22 cellular contexts compared by ENCODE assay signal in genomic region chr10:86359933-86360332, GRCh38. TPM values are rescaled to one million over a fixed set of nuclear protein-coding genes. Genes with fewer than 3 reads are reported as not detected.
DNase-seq lines count a peak whose midpoint lies in the region; ATAC-seq, FAIRE-seq and TF ChIP-seq lines count a peak whose summit lies in the region.
"Had no signal": no experiment of that assay in that cellular context is flagged by ENCODE, and none has a peak within 500 bp of the region (broad histone marks: within the 10 kb centered on the region; RNA-seq: fewer than 3 reads in every experiment).

No MANE protein-coding gene starts in this region.

- no peaks in the 10 kb centered on the region for H3K79me1 ChIP-seq in IMR-90 (ENCODE audit: low read depth in 1 of 2, low read length in 2 of 2)

- H2AK9ac ChIP-seq in IMR-90 (replicated peaks; ENCODE audit: low read depth, low read length, poor library complexity) = no peak overlapping the region

- H2AK5ac ChIP-seq in IMR-90 (ENCODE audit: low read depth, low read length) = no peak overlapping the region

- H3K9me1 ChIP-seq in IMR-90 (ENCODE audit: insufficient read depth, low read length) = no peaks in the 10 kb centered on the region

- H4K5ac ChIP-seq in IMR-90 (ENCODE audit: low read depth, low read length) = no peak overlapping the region

- no peak overlapping the region for H3K56ac ChIP-seq in IMR-90 (ENCODE audit: extremely low read depth, insufficient read depth, low read length)

- BruUV-seq in HepG2 (replicated peaks; lab: Mats Ljungman, UMichigan) (no TSS peak), IMR-90 (replicated peaks; lab: Mats Ljungman, UMichigan) (no TSS peak)

- TF ChIP-seq RAD21 in HepG2 (CRISPR knock-in tag; IDR thresholded peaks at IDR 0.05) = no peak
- TF ChIP-seq RAD21 in IMR-90 (IDR thresholded peaks at IDR 0.05; ENCODE audit: low read length) = no peak

- POLR2A ChIA-PET in HepG2 (lab: Yijun Ruan, JAX) (no interaction called here), IMR-90 (lab: Charles Lee; ENCODE audit: unreplicated experiment) (interaction anchor here (0.5 kb wide), 1 partner anchor 745 kb away, joined by 3 read pairs; no protein-coding TSS in a partner anchor)

- no peak overlapping the region for H3K14ac ChIP-seq in IMR-90 (replicated peaks; ENCODE audit: low read depth, low read length)

- H3K4me1 ChIP-seq in HepG2 (ENCODE audit: insufficient read depth, low read length) (peaks cover 18% of the 10 kb centered on the region), right lobe of liver (peaks cover 0 to 16% (median 0%) of the 10 kb centered on the region in 4 donors), IMR-90 (ENCODE audit: control insufficient read depth, insufficient read depth, low read length) (no peaks in the 10 kb centered on the region; the same call in 1 of the 2 replicates)

- CTCF ChIA-PET in HepG2 (lab: Yijun Ruan, JAX; ENCODE audit: low intra/inter-chr PET ratio, low total read pairs) (no interaction called here), IMR-90 (lab: Yijun Ruan, JAX) (no interaction called here)

- no peak overlapping the region for H4K91ac ChIP-seq in IMR-90 (ENCODE audit: insufficient read depth, low read depth, low read length)

- 0% methylated on average over 1 of the region's 1 CpG for WGBS in HepG2 (ENCODE audit: low lambda C conversion rate)
- 22% methylated on average over 1 of the region's 1 CpG for WGBS in right lobe of liver (ENCODE audit: insufficient coverage, low coverage, low lambda C conversion rate, missing lambda C conversion rate)
- no CpG with 5 or more reads among the region's 1 CpG for WGBS in IMR-90 (ENCODE audit: extremely low coverage in 2 of 2, insufficient read length in 1 of 2), 2 experiments

- TF ChIP-seq CTCF in HepG2 (CRISPR knock-in tag; IDR thresholded peaks at IDR 0.05) (no peak), right lobe of liver (IDR thresholded peaks at IDR 0.05) (no peak), IMR-90 (conservative IDR thresholded peaks at IDR 0.05; ENCODE audit: low read depth, low read length) (no peak)

- H2BK15ac ChIP-seq in IMR-90 (ENCODE audit: low read depth, low read length) = no peak overlapping the region

- no peak overlapping the region for H3K9ac ChIP-seq in HepG2 (ENCODE audit: insufficient read depth, low read depth, low read length)
- H3K9ac ChIP-seq in IMR-90 (ENCODE audit: low read depth, low read length) = no peak overlapping the region
- H3K9ac ChIP-seq: BLaER1 had no signal

- peaks cover 10 to 72% of the 10 kb centered on the region in 2 experiments for H3K27me3 ChIP-seq in HepG2 (ENCODE audit: control insufficient read depth in 1 of 2, insufficient read depth in 2 of 2, low read length in 2 of 2)
- peaks cover 0 to 5% of the 10 kb centered on the region in 2 donors for H3K27me3 ChIP-seq in right lobe of liver
- peaks cover 54% of the 10 kb centered on the region for H3K27me3 ChIP-seq in IMR-90 (ENCODE audit: control insufficient read depth, insufficient read depth, low read length)
- H3K27me3 ChIP-seq: BE2C had no signal

- H2BK20ac ChIP-seq in IMR-90 (ENCODE audit: low read depth, low read length) = no peak overlapping the region

- dilution Hi-C loops in IMR-90 (cut with HindIII; ENCODE audit: low sequenced_read_pairs, unreplicated experiment) = no loop called here

- no peak for ATAC-seq in HepG2
- ATAC-seq in right lobe of liver = no peak
- ATAC-seq in IMR-90 (ENCODE audit: low read depth) = no peak
- ATAC-seq: CD8-positive, alpha-beta T cell had no signal

- H2BK5ac ChIP-seq in IMR-90 (ENCODE audit: low read depth, low read length, poor library complexity, severe bottlenecking) = no peak overlapping the region

- DNase-seq in HepG2 (ENCODE audit: low spot score) (no peak), right lobe of liver (no peak), IMR-90 (no peak), superior temporal gyrus (ENCODE audit: extremely low spot score) (peak; percentile 32), inferior parietal cortex (ENCODE audit: extremely low spot score) (no peak)
- DNase-seq in activated CD4-positive, alpha-beta T cell treated with anti-CD3 and anti-CD28 coated beads for 1 hour = no peak
- DNase-seq: ACHN; BE2C; Caco-2; Calu3; CD8-positive, alpha-beta T cell; DMS79 treated with DMSO at 0.1 percent for 48 hours; GF-D8 had no signal

- no peaks in the 10 kb centered on the region for H3K36me3 ChIP-seq in HepG2 (replicated peaks in 1 of 2; ENCODE audit: control insufficient read depth in 1 of 2, insufficient read depth in 2 of 2, low read length in 2 of 2)
- no peaks in the 10 kb centered on the region for H3K36me3 ChIP-seq in right lobe of liver
- no peaks in the 10 kb centered on the region for H3K36me3 ChIP-seq in IMR-90 (ENCODE audit: control insufficient read depth, insufficient read depth, low read length)
- H3K36me3 ChIP-seq: BLaER1 had no signal

- H3K9me3 ChIP-seq in HepG2 (ENCODE audit: low read length) (no peaks in the 10 kb centered on the region), right lobe of liver (no peaks in the 10 kb centered on the region), IMR-90 (ENCODE audit: control insufficient read depth, insufficient read depth, low read length) (no peaks in the 10 kb centered on the region; the same call in 1 of the 2 replicates)
- H3K9me3 ChIP-seq: BE2C, BLaER1, Caco-2 had no signal

- H3K27ac ChIP-seq in HepG2 (ENCODE audit: extremely low read length, insufficient read depth, low read length) (no peak overlapping the region), right lobe of liver (no peak overlapping the region), IMR-90 (ENCODE audit: insufficient read depth, low read length) (no peak overlapping the region)
- H3K27ac ChIP-seq: 22Rv1, BLaER1 had no signal

- no peak overlapping the region for H3K4me2 ChIP-seq in HepG2 (ENCODE audit: low read depth, low read length)
- H3K4me2 ChIP-seq in IMR-90 (ENCODE audit: low read depth, low read length) = no peak overlapping the region
- H3K4me2 ChIP-seq: BLaER1 had no signal

- TF ChIP-seq POLR2A in HepG2 (IDR thresholded peaks at IDR 0.05; ENCODE audit: insufficient read depth in 1 of 2, low read depth in 2 of 2, low read length in 2 of 2) (no peak), right lobe of liver (IDR thresholded peaks at IDR 0.05) (no peak), IMR-90 (IDR thresholded peaks at IDR 0.05; ENCODE audit: low read depth, low read length) (no peak)

- no peak overlapping the region for H3K4me3 ChIP-seq in HepG2 (replicated peaks in 1 of 3; ENCODE audit: insufficient read depth in 1 of 3, low read depth in 2 of 3, low read length in 3 of 3)
- H3K4me3 ChIP-seq in right lobe of liver = no peak overlapping the region
- no peak overlapping the region for H3K4me3 ChIP-seq in IMR-90 (ENCODE audit: insufficient read depth, low read depth, low read length)
- H3K4me3 ChIP-seq: BLaER1 had no signal

- no peak overlapping the region for H3K23ac ChIP-seq in IMR-90 (ENCODE audit: low read depth, low read length)

- H2AFZ ChIP-seq in HepG2 (ENCODE audit: low read length) = no peak overlapping the region
- H2AFZ ChIP-seq in IMR-90 (replicated peaks; ENCODE audit: low read length, poor library complexity) = no peak overlapping the region

- no peak for FAIRE-seq in HepG2 (lab: Jason Lieb, UNC)
- FAIRE-seq: G401.6, GM12891, GM19239 had no signal

- H2BK120ac ChIP-seq in IMR-90 (ENCODE audit: low read depth, low read length) = no peak overlapping the region

- H4K8ac ChIP-seq in IMR-90 (ENCODE audit: low read depth in 2 of 2, low read length in 2 of 2) = no peak overlapping the region

- H4K20me1 ChIP-seq in HepG2 (ENCODE audit: insufficient read depth, low read length) = no peaks in the 10 kb centered on the region
- H4K20me1 ChIP-seq in IMR-90 (ENCODE audit: insufficient read depth, low read length) = no peaks in the 10 kb centered on the region; the same call in 1 of the 2 replicates

- in situ Hi-C loops in HepG2 (cut with HindIII; ENCODE audit: extremely low pct_ligation_motif_present, low pct_unique_long_range_greater_than_20kb) = no loop called here
- in situ Hi-C loops in IMR-90 (cut with MboI; ENCODE audit: low sequenced_read_pairs) = no loop called here

- no peak overlapping the region for H3K18ac ChIP-seq in IMR-90 (ENCODE audit: low read depth, low read length)

- intact Hi-C loops in HepG2 (cut with micrococcal nuclease; ENCODE audit: unreplicated experiment) (no loop called here), right lobe of liver (cut with DNase I) (no loop called here), IMR-90 (cut with micrococcal nuclease) (no loop called here)

- H3K79me2 ChIP-seq in HepG2 (ENCODE audit: insufficient read depth, low read length) = no peaks in the 10 kb centered on the region

- H3K4ac ChIP-seq in IMR-90 (ENCODE audit: low read depth, low read length) = no peak overlapping the region

- TF ChIP-seq EP300 in HepG2 (IDR thresholded peaks at IDR 0.05; ENCODE audit: low read depth in 2 of 2, low read length in 2 of 2) = no peak
- TF ChIP-seq EP300 in HepG2 (CRISPR knock-in tag; IDR thresholded peaks at IDR 0.05; ENCODE audit: borderline replicate concordance) = no peak

RNA-seq across cellular contexts. Expression of gene GRID1, which starts 6.7 kb away (rescaled TPM):
- total RNA-seq in HepG2 (2016; rRNA removed; fragmentation: Illumina TruSeq; extraction: Trizol) = not detected in 2 replicates
- not detected in 2 replicates for total RNA-seq in HepG2 (2016; cell fraction: cytosol; rRNA removed; fragmentation: Illumina TruSeq; extraction: Trizol; ENCODE audit: low read depth)
- not detected in 2 replicates for total RNA-seq in HepG2 (2016; cell fraction: insoluble cytoplasmic fraction; rRNA removed; fragmentation: Illumina TruSeq; extraction: Trizol)
- not detected in 2 replicates for total RNA-seq in HepG2 (2016; cell fraction: membrane; rRNA removed; fragmentation: Illumina TruSeq; extraction: Trizol)
- not detected in 2 replicates for total RNA-seq in HepG2 (2016; cell fraction: nucleus; rRNA removed; fragmentation: Illumina TruSeq; extraction: Trizol)
- 0.03 and 0.05 TPM in 2 replicates for polyA plus RNA-seq in HepG2 (2011; rRNA removed)
- 0.01 and 0.03 TPM in 2 replicates for polyA plus RNA-seq in HepG2 (2011; cell fraction: cytosol; rRNA removed)
- not detected in 2 replicates for polyA plus RNA-seq in HepG2 (2011; cell fraction: nucleus; rRNA removed)
- not detected in 2 replicates for polyA plus RNA-seq in HepG2 (2012)
- not detected in 2 replicates for polyA plus RNA-seq in HepG2 (2016; cell fraction: cytosol; fragmentation: Illumina TruSeq; extraction: Trizol; ENCODE audit: low read depth)
- polyA plus RNA-seq in HepG2 (2016; cell fraction: insoluble cytoplasmic fraction; fragmentation: Illumina TruSeq; extraction: Trizol; ENCODE audit: low read depth) = not detected in 2 replicates
- polyA plus RNA-seq in HepG2 (2016; cell fraction: membrane; fragmentation: Illumina TruSeq; extraction: Trizol; ENCODE audit: low read depth) = not detected in 2 replicates
- polyA plus RNA-seq in HepG2 (2016; cell fraction: nucleus; fragmentation: Illumina TruSeq; extraction: Trizol; ENCODE audit: insufficient read depth, low read depth) = not detected in 2 replicates
- 5.3 TPM in 1 of 2 replicates, not detected in the other for polyA minus RNA-seq in HepG2 (2011; rRNA and poly(A)+ RNA removed; ENCODE audit: low replicate concordance)
- not detected in 2 replicates for polyA minus RNA-seq in HepG2 (2011; cell fraction: cytosol; rRNA and poly(A)+ RNA removed)
- polyA minus RNA-seq in HepG2 (2011; cell fraction: nucleus; rRNA and poly(A)+ RNA removed) = 0.25 TPM in 1 of 2 replicates, not detected in the other
- total RNA-seq in right lobe of liver = 1 to 10 TPM in 2 of 6 experiments, under 1 TPM in 4; 0.05 to 1.9 (median 0.81) TPM
- total RNA-seq in IMR-90 (2012; rRNA removed) = not detected in 2 replicates
- 0.03 TPM in 1 of 2 replicates, not detected in the other for polyA plus RNA-seq in IMR-90 (2012; rRNA removed)
- not detected in 2 replicates for polyA plus RNA-seq in IMR-90 (2012; cell fraction: cytosol; rRNA removed)
- polyA plus RNA-seq in IMR-90 (2012; cell fraction: nucleus; rRNA removed; ENCODE audit: low replicate concordance) = 0.03 TPM in 1 of 2 replicates, not detected in the other
- total RNA-seq: A673; Calu3; CD4-positive, alpha-beta T cell; CD8-positive, alpha-beta T cell had no signal
- polyA plus RNA-seq: AG04450, CD14-positive monocyte had no signal
